8 cellular contexts compared by ENCODE assay signal in the genomic region with DNA sequence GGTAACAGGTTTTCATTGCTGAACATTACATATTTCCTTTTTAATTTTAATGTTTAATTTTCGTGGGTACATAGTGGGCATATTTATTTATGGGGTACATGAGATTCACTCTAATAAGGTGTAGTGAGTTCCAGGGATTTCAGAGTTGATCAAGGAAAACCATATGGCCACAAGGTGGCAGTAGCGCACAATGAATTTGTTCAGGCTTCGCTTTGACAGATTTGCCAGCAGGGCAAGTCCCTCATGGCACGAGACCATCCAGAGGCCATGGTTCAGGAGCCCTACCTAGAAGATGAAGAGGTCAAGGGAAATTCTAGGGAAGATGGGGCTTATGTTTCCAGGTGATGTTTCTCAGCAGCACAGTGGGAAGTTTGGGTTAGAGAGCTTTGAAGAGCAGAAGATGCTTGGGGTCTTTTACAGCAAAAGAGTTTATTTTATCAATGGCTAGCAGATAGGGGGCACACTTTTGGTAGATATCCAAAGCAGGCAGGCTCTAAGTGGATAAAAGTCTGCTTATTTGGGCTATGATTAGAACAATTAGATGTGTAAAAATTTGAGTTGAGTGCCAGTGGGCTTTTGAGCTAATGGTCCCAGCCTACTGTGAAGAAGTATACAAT.
DNase-seq lines count a peak whose midpoint lies in the region; ATAC-seq and TF ChIP-seq lines count a peak whose summit lies in the region.

No MANE protein-coding gene starts in this region.

- ATAC-seq in GM21526 (IDR thresholded peaks at IDR 0.05; ENCODE audit: low FRiP score, unreplicated experiment), result peak; percentile 59
- ATAC-seq in foreskin keratinocyte, result peak; percentile 38
- no peak for ATAC-seq in HG02938 (IDR thresholded peaks at IDR 0.05; ENCODE audit: unreplicated experiment)
- ATAC-seq in GM21737 (IDR thresholded peaks at IDR 0.05; ENCODE audit: unreplicated experiment), result no peak

- peak; percentile 40 for DNase-seq in DMS153 (lab: John Stamatoyannopoulos, UW)
- peak; percentile 12 to 21 for DNase-seq in NCI-H187 (lab: John Stamatoyannopoulos, UW)
- peak; percentile 67 for DNase-seq in WERI-Rb-1
- peak; percentile 7 to 50 for DNase-seq in foreskin keratinocyte
- DNase-seq in stimulated activated CD4-positive, alpha-beta T cell treated with anti-CD3 and anti-CD28 coated beads, Interleukin-1b, Interleukin-23, amount 100 ng/mL, for 48 hours, result peak; percentile 47

- H3K27ac ChIP-seq in WERI-Rb-1 (no peak overlapping the region), foreskin keratinocyte (no peak overlapping the region)

- no peaks in the 10 kb centered on the region for H3K4me1 ChIP-seq in foreskin keratinocyte

- H3K27me3 ChIP-seq in WERI-Rb-1 (ENCODE audit: insufficient read depth, low read depth, severe bottlenecking) (peaks cover 3% of the 10 kb centered on the region), foreskin keratinocyte (no peaks in the 10 kb centered on the region)

- peak; percentile 67 for TF ChIP-seq CTCF in WERI-Rb-1 (IDR thresholded peaks at IDR 0.05; ENCODE audit: low read depth, low read length)
- peak; percentile 70 for TF ChIP-seq CTCF in foreskin keratinocyte (conservative IDR thresholded peaks at IDR 0.05)

- no peak overlapping the region for H3K4me3 ChIP-seq in WERI-Rb-1 (ENCODE audit: low read depth, low read length)

- no peaks in the 10 kb centered on the region for H3K36me3 ChIP-seq in WERI-Rb-1

- peaks cover 4% of the 10 kb centered on the region for H3K9me3 ChIP-seq in WERI-Rb-1 (ENCODE audit: severe bottlenecking)

Comparison
In these comparisons a context has a peak if more than half of its experiments do, and no peak if none do; other contexts are left out.
1. DNase-seq: peak in every context shown above with its lines; median percentile 67 in WERI-Rb-1; 47 in stimulated activated CD4-positive, alpha-beta T cell treated with anti-CD3 and anti-CD28 coated beads, Interleukin-1b, Interleukin-23, amount 100 ng/mL, for 48 hours; 40 in DMS153; 28 in foreskin keratinocyte; 16 in NCI-H187.
2. ATAC-seq: peak in GM21526 (single experiment) and foreskin keratinocyte (single experiment); none in HG02938 (single experiment) and GM21737 (single experiment).